Comparison of ENCODE assay signal across 2 cellular contexts in the genomic region with DNA sequence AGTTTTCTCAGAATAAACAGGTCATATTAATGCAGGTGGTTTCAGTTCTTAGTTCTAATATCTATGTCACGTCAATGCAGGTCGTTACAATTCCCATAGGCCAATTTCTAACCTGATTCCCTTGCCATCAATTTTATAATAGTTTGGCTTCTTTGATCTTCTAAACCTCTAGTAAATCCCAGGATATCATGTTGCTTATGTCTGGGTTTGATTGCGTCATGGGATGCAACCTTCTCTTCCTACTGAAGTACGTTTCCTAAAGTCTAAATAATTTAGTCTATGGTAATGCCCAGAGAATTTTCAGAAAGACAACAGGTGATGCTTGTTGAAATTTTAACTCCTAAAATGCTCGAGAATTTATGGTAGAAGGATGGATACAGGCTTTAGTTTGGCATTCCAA.
A peak's percentile ranks its signal among the peaks of the same experiment; 100 is the strongest.
TF ChIP-seq lines count a peak whose summit lies in the region.

No MANE protein-coding gene starts in this region.

TF ChIP-seq in HepG2, 621 proteins besides CTCF, POLR2A, EP300 and RAD21:
- peak; percentile 80 for TF ChIP-seq CEBPB (IDR thresholded peaks at IDR 0.05; ENCODE audit: borderline replicate concordance, low read depth, low read length)
- TF ChIP-seq, protein P1, sequence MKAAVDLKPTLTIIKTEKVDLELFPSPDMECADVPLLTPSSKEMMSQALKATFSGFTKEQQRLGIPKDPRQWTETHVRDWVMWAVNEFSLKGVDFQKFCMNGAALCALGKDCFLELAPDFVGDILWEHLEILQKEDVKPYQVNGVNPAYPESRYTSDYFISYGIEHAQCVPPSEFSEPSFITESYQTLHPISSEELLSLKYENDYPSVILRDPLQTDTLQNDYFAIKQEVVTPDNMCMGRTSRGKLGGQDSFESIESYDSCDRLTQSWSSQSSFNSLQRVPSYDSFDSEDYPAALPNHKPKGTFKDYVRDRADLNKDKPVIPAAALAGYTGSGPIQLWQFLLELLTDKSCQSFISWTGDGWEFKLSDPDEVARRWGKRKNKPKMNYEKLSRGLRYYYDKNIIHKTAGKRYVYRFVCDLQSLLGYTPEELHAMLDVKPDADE (CRISPR knock-in tag; IDR thresholded peaks at IDR 0.05): no peak

TF ChIP-seq in SK-N-SH treated with all-trans-retinoic acid at 6 μM for 48 hours, 23 proteins besides CTCF, POLR2A, EP300 and RAD21:
- TF ChIP-seq SNAI2 (CRISPR knock-in tag; IDR thresholded peaks at IDR 0.05) (no peak), OSR1 (CRISPR knock-in tag; IDR thresholded peaks at IDR 0.05) (no peak), RARB (CRISPR knock-in tag; IDR thresholded peaks at IDR 0.05) (no peak), ZFP3 (CRISPR knock-in tag; IDR thresholded peaks at IDR 0.05) (no peak), ZNF565 (CRISPR knock-in tag; conservative IDR thresholded peaks at IDR 0.05; ENCODE audit: low read depth) (no peak), BACH2 (CRISPR knock-in tag; IDR thresholded peaks at IDR 0.05; ENCODE audit: borderline replicate concordance) (no peak), PPARA (CRISPR knock-in tag; IDR thresholded peaks at IDR 0.05; ENCODE audit: borderline replicate concordance) (no peak), TOX (CRISPR knock-in tag; IDR thresholded peaks at IDR 0.05; ENCODE audit: borderline replicate concordance) (no peak), ZNF70 (CRISPR knock-in tag; IDR thresholded peaks at IDR 0.05) (no peak)
- TF ChIP-seq, protein P2, sequence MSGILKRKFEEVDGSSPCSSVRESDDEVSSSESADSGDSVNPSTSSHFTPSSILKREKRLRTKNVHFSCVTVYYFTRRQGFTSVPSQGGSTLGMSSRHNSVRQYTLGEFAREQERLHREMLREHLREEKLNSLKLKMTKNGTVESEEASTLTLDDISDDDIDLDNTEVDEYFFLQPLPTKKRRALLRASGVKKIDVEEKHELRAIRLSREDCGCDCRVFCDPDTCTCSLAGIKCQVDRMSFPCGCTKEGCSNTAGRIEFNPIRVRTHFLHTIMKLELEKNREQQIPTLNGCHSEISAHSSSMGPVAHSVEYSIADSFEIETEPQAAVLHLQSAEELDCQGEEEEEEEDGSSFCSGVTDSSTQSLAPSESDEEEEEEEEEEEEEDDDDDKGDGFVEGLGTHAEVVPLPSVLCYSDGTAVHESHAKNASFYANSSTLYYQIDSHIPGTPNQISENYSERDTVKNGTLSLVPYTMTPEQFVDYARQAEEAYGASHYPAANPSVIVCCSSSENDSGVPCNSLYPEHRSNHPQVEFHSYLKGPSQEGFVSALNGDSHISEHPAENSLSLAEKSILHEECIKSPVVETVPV (CRISPR knock-in tag; IDR thresholded peaks at IDR 0.05): no peak
- TF ChIP-seq, protein P3, sequence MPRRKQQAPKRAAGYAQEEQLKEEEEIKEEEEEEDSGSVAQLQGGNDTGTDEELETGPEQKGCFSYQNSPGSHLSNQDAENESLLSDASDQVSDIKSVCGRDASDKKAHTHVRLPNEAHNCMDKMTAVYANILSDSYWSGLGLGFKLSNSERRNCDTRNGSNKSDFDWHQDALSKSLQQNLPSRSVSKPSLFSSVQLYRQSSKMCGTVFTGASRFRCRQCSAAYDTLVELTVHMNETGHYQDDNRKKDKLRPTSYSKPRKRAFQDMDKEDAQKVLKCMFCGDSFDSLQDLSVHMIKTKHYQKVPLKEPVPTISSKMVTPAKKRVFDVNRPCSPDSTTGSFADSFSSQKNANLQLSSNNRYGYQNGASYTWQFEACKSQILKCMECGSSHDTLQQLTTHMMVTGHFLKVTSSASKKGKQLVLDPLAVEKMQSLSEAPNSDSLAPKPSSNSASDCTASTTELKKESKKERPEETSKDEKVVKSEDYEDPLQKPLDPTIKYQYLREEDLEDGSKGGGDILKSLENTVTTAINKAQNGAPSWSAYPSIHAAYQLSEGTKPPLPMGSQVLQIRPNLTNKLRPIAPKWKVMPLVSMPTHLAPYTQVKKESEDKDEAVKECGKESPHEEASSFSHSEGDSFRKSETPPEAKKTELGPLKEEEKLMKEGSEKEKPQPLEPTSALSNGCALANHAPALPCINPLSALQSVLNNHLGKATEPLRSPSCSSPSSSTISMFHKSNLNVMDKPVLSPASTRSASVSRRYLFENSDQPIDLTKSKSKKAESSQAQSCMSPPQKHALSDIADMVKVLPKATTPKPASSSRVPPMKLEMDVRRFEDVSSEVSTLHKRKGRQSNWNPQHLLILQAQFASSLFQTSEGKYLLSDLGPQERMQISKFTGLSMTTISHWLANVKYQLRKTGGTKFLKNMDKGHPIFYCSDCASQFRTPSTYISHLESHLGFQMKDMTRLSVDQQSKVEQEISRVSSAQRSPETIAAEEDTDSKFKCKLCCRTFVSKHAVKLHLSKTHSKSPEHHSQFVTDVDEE (CRISPR knock-in tag; IDR thresholded peaks at IDR 0.05): no peak
- TF ChIP-seq, protein P4, sequence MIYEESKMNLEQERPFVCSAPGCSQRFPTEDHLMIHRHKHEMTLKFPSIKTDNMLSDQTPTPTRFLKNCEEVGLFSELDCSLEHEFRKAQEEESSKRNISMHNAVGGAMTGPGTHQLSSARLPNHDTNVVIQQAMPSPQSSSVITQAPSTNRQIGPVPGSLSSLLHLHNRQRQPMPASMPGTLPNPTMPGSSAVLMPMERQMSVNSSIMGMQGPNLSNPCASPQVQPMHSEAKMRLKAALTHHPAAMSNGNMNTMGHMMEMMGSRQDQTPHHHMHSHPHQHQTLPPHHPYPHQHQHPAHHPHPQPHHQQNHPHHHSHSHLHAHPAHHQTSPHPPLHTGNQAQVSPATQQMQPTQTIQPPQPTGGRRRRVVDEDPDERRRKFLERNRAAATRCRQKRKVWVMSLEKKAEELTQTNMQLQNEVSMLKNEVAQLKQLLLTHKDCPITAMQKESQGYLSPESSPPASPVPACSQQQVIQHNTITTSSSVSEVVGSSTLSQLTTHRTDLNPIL (CRISPR knock-in tag; IDR thresholded peaks at IDR 0.05; ENCODE audit: low read depth): no peak
